In genomic region chr17:33521784-33522183, GRCh38 we compare ENCODE assay signal across 12 cellular contexts.
DNase-seq lines count a peak whose midpoint lies in the region; ATAC-seq and TF ChIP-seq lines count a peak whose summit lies in the region.
"Had no signal": no experiment of that assay in that cellular context is flagged by ENCODE, and none has a peak within 500 bp of the region (broad histone marks: within the 10 kb centered on the region; RNA-seq: fewer than 3 reads in every experiment).

No MANE protein-coding gene starts in this region.

- peak; percentile 2 to 3 for DNase-seq in activated CD4-positive, alpha-beta T cell treated with anti-CD3 and anti-CD28 coated beads, Interleukin-2, amount 50 U/mL, for 48 hours
- no peak for DNase-seq in activated CD4-positive, alpha-beta T cell treated with anti-CD3 and anti-CD28 coated beads, Interleukin-2, amount 50 U/mL, for 1 hour
- DNase-seq in MM.1S (no peak), ecto neural progenitor cell (ENCODE audit: low spot score) (peak; percentile 79), progenitor cell of endocrine pancreas (ENCODE audit: low spot score, unreplicated experiment) (peak; percentile 12), mesenteric fat pad (ENCODE audit: low spot score) (no peak)
- no peak for DNase-seq in effector memory CD8-positive, alpha-beta T cell
- DNase-seq: activated gamma-delta T cell treated with Interleukin-2 at 50 U/mL for 16 hours; CD4-positive, CD25-positive, alpha-beta regulatory T cell; spleen had no signal

- no peaks in the 10 kb centered on the region; the same call in 1 of the 2 replicates for H3F3A ChIP-seq in MM.1S (ENCODE audit: insufficient read depth, low read length)

- H3K27ac Mint-ChIP-seq in progenitor cell of endocrine pancreas: no peak overlapping the region
- no peak overlapping the region for H3K27ac Mint-ChIP-seq in effector memory CD8-positive, alpha-beta T cell
- H3K27ac Mint-ChIP-seq: T-helper 1 cell treated with Interleukin-12 subunit alpha and Interleukin-12 subunit beta and Interleukin-4 antibody, amounts not matched to agents 30 μg/mL and 1 μg/mL, for 36 hours had no signal

- H3K4me2 ChIP-seq in MM.1S (ENCODE audit: low read depth, low read length): no peak overlapping the region

- H3K27me3 ChIP-seq in MM.1S (replicated peaks; ENCODE audit: insufficient read depth, low read length): no peaks in the 10 kb centered on the region

- no peak for ATAC-seq in HG03039 (IDR thresholded peaks at IDR 0.05; ENCODE audit: unreplicated experiment)
- no peak for ATAC-seq in effector memory CD8-positive, alpha-beta T cell (replicated peaks)

- H3K4me1 ChIP-seq in MM.1S (ENCODE audit: low read length): no peaks in the 10 kb centered on the region
- H3K4me1 ChIP-seq: spleen had no signal

- TF ChIP-seq CTCF in MM.1S (IDR thresholded peaks at IDR 0.05; ENCODE audit: low read length) (peak; percentile 15; the same call in 1 of the 2 replicates), progenitor cell of endocrine pancreas (IDR thresholded peaks at IDR 0.05; ENCODE audit: unreplicated experiment) (peak; percentile 53)

- no peaks in the 10 kb centered on the region for H3K79me2 ChIP-seq in MM.1S (ENCODE audit: low read length)

- no peak overlapping the region for H2AFZ ChIP-seq in MM.1S (ENCODE audit: low read length)

- peaks cover 30% of the 10 kb centered on the region for H3K27me3 Mint-ChIP-seq in progenitor cell of endocrine pancreas
- H3K27me3 Mint-ChIP-seq in effector memory CD8-positive, alpha-beta T cell: peaks cover 32 to 75% of the 10 kb centered on the region in 2 donors
- H3K27me3 Mint-ChIP-seq: CD4-positive, CD25-positive, alpha-beta regulatory T cell had no signal

- no peaks in the 10 kb centered on the region for H3K36me3 Mint-ChIP-seq in progenitor cell of endocrine pancreas (ENCODE audit: insufficient read depth)
- H3K36me3 Mint-ChIP-seq in effector memory CD8-positive, alpha-beta T cell (ENCODE audit: insufficient read depth): no peaks in the 10 kb centered on the region
- H3K36me3 Mint-ChIP-seq: CD4-positive, CD25-positive, alpha-beta regulatory T cell had no signal

- no peak overlapping the region for H3K4me3 Mint-ChIP-seq in progenitor cell of endocrine pancreas (ENCODE audit: low read depth)
- H3K4me3 Mint-ChIP-seq in effector memory CD8-positive, alpha-beta T cell: no peak overlapping the region
- H3K4me3 Mint-ChIP-seq: CD4-positive, CD25-positive, alpha-beta regulatory T cell; T-helper 1 cell treated with Interleukin-12 subunit alpha and Interleukin-12 subunit beta and Interleukin-4 antibody, amounts not matched to agents 30 μg/mL and 1 μg/mL, for 36 hours had no signal

- no peaks in the 10 kb centered on the region for H3K9me2 ChIP-seq in MM.1S (replicated peaks; ENCODE audit: insufficient read depth, low read length)

- H3K9ac ChIP-seq in MM.1S (ENCODE audit: low read length): no peak overlapping the region

- no peaks in the 10 kb centered on the region for H3K36me3 ChIP-seq in MM.1S (replicated peaks; ENCODE audit: insufficient read depth, low read length)
- H3K36me3 ChIP-seq: spleen had no signal

- no peaks in the 10 kb centered on the region for H3K9me3 Mint-ChIP-seq in progenitor cell of endocrine pancreas (ENCODE audit: low read depth)
- no peaks in the 10 kb centered on the region for H3K9me3 Mint-ChIP-seq in effector memory CD8-positive, alpha-beta T cell
- H3K9me3 Mint-ChIP-seq: T-helper 1 cell treated with Interleukin-12 subunit alpha and Interleukin-12 subunit beta and Interleukin-4 antibody, amounts not matched to agents 30 μg/mL and 1 μg/mL, for 36 hours had no signal

- H4K20me1 ChIP-seq in MM.1S (ENCODE audit: insufficient read depth, low read length): no peaks in the 10 kb centered on the region

- H3K9me3 ChIP-seq in MM.1S (replicated peaks; ENCODE audit: insufficient read depth, low read length): no peaks in the 10 kb centered on the region

- no peak overlapping the region for H3K27ac ChIP-seq in MM.1S (ENCODE audit: low read length)
- H3K27ac ChIP-seq: spleen had no signal

- no peak overlapping the region for H3K4me3 ChIP-seq in MM.1S (ENCODE audit: low read length)
- H3K4me3 ChIP-seq: spleen had no signal

- H3K4me1 Mint-ChIP-seq in progenitor cell of endocrine pancreas (ENCODE audit: low read depth): no peaks in the 10 kb centered on the region
- peaks cover 0 to 1% of the 10 kb centered on the region in 2 donors for H3K4me1 Mint-ChIP-seq in effector memory CD8-positive, alpha-beta T cell (ENCODE audit: low read depth in 2 of 2)
- H3K4me1 Mint-ChIP-seq: CD4-positive, CD25-positive, alpha-beta regulatory T cell had no signal

Comparison
In these comparisons a context has a peak if more than half of its experiments do, and no peak if none do; other contexts are left out.
1. DNase-seq: peak in activated CD4-positive, alpha-beta T cell treated with anti-CD3 and anti-CD28 coated beads, Interleukin-2, amount 50 U/mL, for 48 hours (2 of 2), ecto neural progenitor cell (single experiment) and progenitor cell of endocrine pancreas (single experiment); none in activated CD4-positive, alpha-beta T cell treated with anti-CD3 and anti-CD28 coated beads, Interleukin-2, amount 50 U/mL, for 1 hour (single experiment), MM.1S (single experiment), mesenteric fat pad (single experiment) and effector memory CD8-positive, alpha-beta T cell (0 of 3).